Comparison of ENCODE assay signal across 8 cellular contexts in genomic region chr1:78607334-78607927, GRCh38. TPM values are rescaled to one million over a fixed set of nuclear protein-coding genes. Genes with fewer than 3 reads are reported as not detected.
DNase-seq lines count a peak whose midpoint lies in the region; ATAC-seq and TF ChIP-seq lines count a peak whose summit lies in the region.

No MANE protein-coding gene starts in this region.

- H3K4me3 ChIP-seq in esophagus muscularis mucosa (no peak overlapping the region), stomach (no peak overlapping the region)

- peak; percentile 43 to 67 (median 64) for TF ChIP-seq CTCF in esophagus muscularis mucosa (IDR thresholded peaks at IDR 0.05)
- TF ChIP-seq CTCF in stomach (IDR thresholded peaks at IDR 0.05), result peak in 5 of 7 experiments; percentile 15 to 66 (median 45)

- H3K9me3 ChIP-seq in esophagus muscularis mucosa (no peaks in the 10 kb centered on the region), stomach (no peaks in the 10 kb centered on the region)

- H3K27me3 ChIP-seq in esophagus muscularis mucosa, result peaks cover 0 to 7% (median 0%) of the 10 kb centered on the region in 4 donors
- no peaks in the 10 kb centered on the region for H3K27me3 ChIP-seq in stomach

- DNase-seq in NCI-H2171 treated with DMSO at 0.1 percent for 48 hours (lab: John Stamatoyannopoulos, UW) (peak; percentile 9), NCI-H2171 (lab: John Stamatoyannopoulos, UW) (no peak), NOMO-1 treated with dmso at 0.1 percent for 144 hours (lab: John Stamatoyannopoulos, UW; ENCODE audit: unreplicated experiment) (peak; percentile 1), esophagus muscularis mucosa (ENCODE audit: extremely low spot score) (no peak), stomach (no peak)
- DNase-seq in stimulated activated CD4-positive, alpha-beta T cell treated with anti-CD3 and anti-CD28 coated beads, Interleukin-4, amount 100 ng/mL, for 4 hours, result no peak

- TF ChIP-seq EP300 in esophagus muscularis mucosa (IDR thresholded peaks at IDR 0.05) (no peak), stomach (IDR thresholded peaks at IDR 0.05) (no peak)

- no peak overlapping the region for H3K27ac ChIP-seq in esophagus muscularis mucosa (replicated peaks in 1 of 4)
- no peak overlapping the region for H3K27ac ChIP-seq in stomach

- H3K36me3 ChIP-seq in esophagus muscularis mucosa (no peaks in the 10 kb centered on the region), stomach (no peaks in the 10 kb centered on the region)

- 87% methylated on average over 3 of the region's 5 CpGs for WGBS in esophagus muscularis mucosa
- 79 to 86% (median 83%) methylated on average over 5 of the region's 5 CpGs for WGBS in stomach, 5 donors

- no peak for TF ChIP-seq POLR2A in esophagus muscularis mucosa (IDR thresholded peaks at IDR 0.05; ENCODE audit: low read depth)
- no peak for TF ChIP-seq POLR2A in stomach (IDR thresholded peaks at IDR 0.05)

- ATAC-seq in GM21737 (IDR thresholded peaks at IDR 0.05; ENCODE audit: unreplicated experiment), result no peak
- ATAC-seq in GM18502 (IDR thresholded peaks at IDR 0.05; ENCODE audit: poor library complexity, unreplicated experiment), result no peak

- H3K4me1 ChIP-seq in esophagus muscularis mucosa (peaks cover 0 to 13% (median 4%) of the 10 kb centered on the region in 4 donors), stomach (peaks cover 0 to 10% (median 4%) of the 10 kb centered on the region in 4 donors)

- intact Hi-C loops in esophagus muscularis mucosa (cut with DNase I), result loop anchor here (2.0 kb wide), 1 partner anchor 463 kb away; no protein-coding TSS in a partner anchor
- intact Hi-C loops in stomach (cut with DNase I; ENCODE audit: low total_unique reads), result loop anchor here (5.0 kb wide), 1 partner anchor 475 kb away; no protein-coding TSS in a partner anchor

RNA-seq across cellular contexts. Expression of gene IFI44L, which starts 12.8 kb away (rescaled TPM):
- total RNA-seq in esophagus muscularis mucosa (10 to 100 TPM in 2 of 4 donors, 1 to 10 TPM in 2; 4.3 to 15.4 (median 9.6) TPM), stomach (10 to 100 TPM in 1 of 5 donors, 1 to 10 TPM in 3, under 1 TPM in 1; 0.29 to 27.4 (median 7.0) TPM)
- polyA plus RNA-seq in stomach, result 1 to 10 TPM; 2.9 to 6.9 (median 4.9) TPM

RNA-seq across cellular contexts. Expression of gene IFI44, which starts 42.2 kb away (rescaled TPM):
- 10 to 100 TPM in 3 of 4 donors, 1 to 10 TPM in 1; 6.7 to 12.5 (median 10.9) TPM for total RNA-seq in esophagus muscularis mucosa
- total RNA-seq in stomach, result 10 to 100 TPM in 4 of 5 donors, not detected in 1; 14.3 to 62.2 (median 21.8) TPM
- 10 to 100 TPM; 17.8 to 27.4 (median 23.8) TPM for polyA plus RNA-seq in stomach

Comparison
In these comparisons a context has a peak if more than half of its experiments do, and no peak if none do; other contexts are left out.
1. DNase-seq: peak in NCI-H2171 treated with DMSO at 0.1 percent for 48 hours (single experiment) and NOMO-1 treated with dmso at 0.1 percent for 144 hours (single experiment); none in NCI-H2171 (single experiment), esophagus muscularis mucosa (single experiment), stomach (single experiment) and stimulated activated CD4-positive, alpha-beta T cell treated with anti-CD3 and anti-CD28 coated beads, Interleukin-4, amount 100 ng/mL, for 4 hours (0 of 2).